ENCODE assay signal across 35 cellular contexts in genomic region chr20:24727795-24728194, GRCh38.
"Had no signal": no experiment of that assay in that cellular context is flagged by ENCODE, and none has a peak within 500 bp of the region (broad histone marks: within the 10 kb centered on the region; RNA-seq: fewer than 3 reads in every experiment).

No MANE protein-coding gene starts in this region.

- H3K27ac ChIP-seq: KMS-11 had no signal

- H3K9me3 ChIP-seq: MG63 had no signal

- H3K27me3 ChIP-seq: MG63 had no signal

- DNase-seq: Karpas-422, Kasumi-1, MG63, MM.1S, MV-4-11, NCI-H1048, NCI-H1092, NCI-H1092 treated with DMSO at 0.1 percent for 48 hours, NCI-H1105, NCI-H1105 treated with DMSO at 0.1 percent for 48 hours, NCI-H1417, NCI-H1417 treated with DMSO at 0.1 percent for 48 hours, NCI-H1436, NCI-H1436 treated with DMSO at 0.1 percent for 48 hours, NCI-H146, NCI-H1694, NCI-H1694 treated with DMSO at 0.1 percent for 48 hours, NCI-H187, NCI-H187 treated with DMSO at 0.1 percent for 48 hours, NCI-H1930, NCI-H2029, NCI-H2029 treated with DMSO at 0.1 percent for 48 hours, NCI-H2081, NCI-H2081 treated with DMSO at 0.1 percent for 48 hours, NCI-H2107, NCI-H2171, NCI-H2171 treated with DMSO at 0.1 percent for 48 hours, NCI-H2227 treated with DMSO at 0.1 percent for 48 hours, NCI-H226, NCI-H345, NCI-H446, NCI-H446 treated with DMSO at 0.1 percent for 48 hours, NCI-H510A, NCI-H510A treated with DMSO at 0.1 percent for 48 hours had no signal

- H3K4me3 ChIP-seq: MG63 had no signal

- H3K4me2 ChIP-seq: KMS-11 had no signal

- H3K9ac ChIP-seq: KMS-11 had no signal

- H3K36me3 ChIP-seq: MG63 had no signal
